9 cellular contexts compared by ENCODE assay signal in genomic region chr3:194095464-194095863, GRCh38. TPM values are rescaled to one million over a fixed set of nuclear protein-coding genes. Genes with fewer than 3 reads are reported as not detected.
DNase-seq lines count a peak whose midpoint lies in the region; ATAC-seq and TF ChIP-seq lines count a peak whose summit lies in the region.
"Had no signal": no experiment of that assay in that cellular context is flagged by ENCODE, and none has a peak within 500 bp of the region (broad histone marks: within the 10 kb centered on the region; RNA-seq: fewer than 3 reads in every experiment).

No MANE protein-coding gene starts in this region.

- POLR2A ChIA-PET in CD8-positive, alpha-beta T cell (lab: Charles Lee): no interaction called here

- no peak for TF ChIP-seq CTCF in C4-2B (conservative IDR thresholded peaks at IDR 0.05)
- no peak for TF ChIP-seq CTCF in CD8-positive, alpha-beta T cell (IDR thresholded peaks at IDR 0.05)

- no peak overlapping the region for H3K9ac ChIP-seq in SK-N-MC (ENCODE audit: insufficient read length)
- H3K9ac ChIP-seq in mesendoderm (ENCODE audit: low read length): no peak overlapping the region

- peaks cover 8% of the 10 kb centered on the region for H3K27me3 Mint-ChIP-seq in CD8-positive, alpha-beta T cell (ENCODE audit: low read depth)

- H4K8ac ChIP-seq in mesendoderm (ENCODE audit: low read depth, low read length): no peak overlapping the region

- H3K9me3 ChIP-seq in SK-N-MC (ENCODE audit: low read depth, low read length): no peaks in the 10 kb centered on the region
- no peaks in the 10 kb centered on the region for H3K9me3 ChIP-seq in CD8-positive, alpha-beta T cell (ENCODE audit: low read length)

- H3K27ac Mint-ChIP-seq in CD8-positive, alpha-beta T cell: no peak overlapping the region

- CTCF ChIA-PET in CD8-positive, alpha-beta T cell (lab: Charles Lee): interaction anchor here (1.2 kb wide), 1 partner anchor 20 kb away, joined by 3 read pairs; no protein-coding TSS in a partner anchor

- DNase-seq in NCI-H1092 (lab: John Stamatoyannopoulos, UW) (peak; percentile 61), SK-N-MC (ENCODE audit: low read depth, low spot score) (no peak), left lobe of liver (ENCODE audit: low spot score) (peak; percentile 69), mesendoderm (no peak), mesenteric fat pad (ENCODE audit: low spot score) (no peak), cortex of kidney (lab: John Stamatoyannopoulos, UW) (no peak)
- no peak for DNase-seq in CD8-positive, alpha-beta T cell

- H3K79me1 ChIP-seq in mesendoderm (ENCODE audit: low read length): no peaks in the 10 kb centered on the region

- ATAC-seq in left lobe of liver: peak; percentile 9
- no peak for ATAC-seq in CD8-positive, alpha-beta T cell

- H3K4me3 Mint-ChIP-seq in CD8-positive, alpha-beta T cell: no peak overlapping the region

- H3K56ac ChIP-seq in mesendoderm (ENCODE audit: low read length): no peak overlapping the region

- peaks cover 8% of the 10 kb centered on the region for H3K4me1 Mint-ChIP-seq in CD8-positive, alpha-beta T cell (ENCODE audit: low read depth)

- intact Hi-C loops in CD8-positive, alpha-beta T cell (cut with DNase I, micrococcal nuclease): no loop called here

- H3K4me3 ChIP-seq in SK-N-MC (no peak overlapping the region), mesendoderm (ENCODE audit: low read length) (no peak overlapping the region)
- H3K4me3 ChIP-seq in CD8-positive, alpha-beta T cell (ENCODE audit: low read depth, low read length): no peak overlapping the region

- WGBS in mesendoderm (ENCODE audit: extremely low coverage, insufficient coverage, low lambda C conversion rate): no CpG with 5 or more reads among the region's 4 CpGs

- H3K27ac ChIP-seq in C4-2B (peak overlapping the region; percentile 7), SK-N-MC (peak overlapping the region; percentile 16; the same call in 1 of the 2 replicates), mesendoderm (ENCODE audit: low read depth, low read length) (no peak overlapping the region)
- H3K27ac ChIP-seq in CD8-positive, alpha-beta T cell (ENCODE audit: low read depth, low read length): no peak overlapping the region
- H3K27ac ChIP-seq: epithelial cell of prostate had no signal

- no peaks in the 10 kb centered on the region for H3K36me3 Mint-ChIP-seq in CD8-positive, alpha-beta T cell

- peaks cover 3% of the 10 kb centered on the region for H3K4me1 ChIP-seq in mesendoderm (ENCODE audit: control insufficient read depth, low read depth, low read length)
- peaks cover 9% of the 10 kb centered on the region for H3K4me1 ChIP-seq in CD8-positive, alpha-beta T cell (ENCODE audit: insufficient read depth, low read length)

- no peak overlapping the region for H3K4ac ChIP-seq in mesendoderm (ENCODE audit: low read depth, low read length)

- no peak overlapping the region for H3K18ac ChIP-seq in mesendoderm (ENCODE audit: low read length)

- H3K4me2 ChIP-seq in mesendoderm (ENCODE audit: low read length): no peak overlapping the region

- H4K5ac ChIP-seq in mesendoderm (ENCODE audit: low read length): no peak overlapping the region

- H2BK120ac ChIP-seq in mesendoderm (ENCODE audit: low read depth, low read length): no peak overlapping the region

- H2AK5ac ChIP-seq in mesendoderm (ENCODE audit: low read length): no peak overlapping the region

- H3K27me3 ChIP-seq in mesendoderm (ENCODE audit: insufficient read depth, low read length, poor library complexity): no peaks in the 10 kb centered on the region
- H3K27me3 ChIP-seq in CD8-positive, alpha-beta T cell (ENCODE audit: insufficient read depth, low read length): no peaks in the 10 kb centered on the region

- no peak overlapping the region for H2BK15ac ChIP-seq in mesendoderm (replicated peaks; ENCODE audit: low read depth)

- H3K36me3 ChIP-seq in SK-N-MC (ENCODE audit: insufficient read depth, low read length): no peaks in the 10 kb centered on the region
- H3K36me3 ChIP-seq in mesendoderm (ENCODE audit: control insufficient read depth, insufficient read depth, low read length): no peaks in the 10 kb centered on the region
- no peaks in the 10 kb centered on the region for H3K36me3 ChIP-seq in CD8-positive, alpha-beta T cell (ENCODE audit: insufficient read depth, low read length)

- H2BK5ac ChIP-seq in mesendoderm (ENCODE audit: low read length): no peak overlapping the region

- H3K79me2 ChIP-seq in mesendoderm (ENCODE audit: control insufficient read depth, insufficient read depth, low read length): no peaks in the 10 kb centered on the region

- H3K23ac ChIP-seq in mesendoderm (ENCODE audit: low read length): no peak overlapping the region

- H3K9me3 Mint-ChIP-seq in CD8-positive, alpha-beta T cell: no peaks in the 10 kb centered on the region

RNA-seq across cellular contexts. Expression of gene HES1, which starts 40.5 kb away (rescaled TPM):
- total RNA-seq in left lobe of liver (21.3 TPM), mesenteric fat pad (38.9 TPM)
- 44.3 TPM for polyA plus RNA-seq in mesendoderm (2013, experiment 1 of 2)
- 42.6 TPM for polyA plus RNA-seq in mesendoderm (2013, experiment 2 of 2)
- total RNA-seq in CD8-positive, alpha-beta T cell: 1 to 10 TPM in 1 of 2 experiments, under 1 TPM in 1; 0.92 to 1.1 TPM

Comparison
In these comparisons a context has a peak if more than half of its experiments do, and no peak if none do; other contexts are left out.
1. H3K27ac ChIP-seq: peak in C4-2B (single experiment) and SK-N-MC (single experiment); none in mesendoderm (single experiment) and CD8-positive, alpha-beta T cell (single experiment).
2. DNase-seq: peak in NCI-H1092 (single experiment) and left lobe of liver (single experiment); none in SK-N-MC (single experiment), mesendoderm (single experiment), mesenteric fat pad (single experiment), cortex of kidney (single experiment) and CD8-positive, alpha-beta T cell (0 of 7).
3. RNA of gene HES1, which starts 40.5 kb away (total RNA-seq): 38.9 TPM in mesenteric fat pad (single experiment) and 21.3 TPM in left lobe of liver (single experiment); 0.92 to 1.1 TPM in CD8-positive, alpha-beta T cell; every median in the first group is over 10 times any median in the second.